In genomic region chr19:16070366-16070990, GRCh38 we compare ENCODE assay signal across 8 cellular contexts. TPM values are rescaled to one million over a fixed set of nuclear protein-coding genes. Genes with fewer than 3 reads are reported as not detected.
A peak's percentile ranks its signal among the peaks of the same experiment; 100 is the strongest.
DNase-seq lines count a peak whose midpoint lies in the region; FAIRE-seq and TF ChIP-seq lines count a peak whose summit lies in the region.

No MANE protein-coding gene starts in this region.

- H3K36me3 ChIP-seq in esophagus (ENCODE audit: control insufficient read depth in 2 of 2, insufficient read depth in 2 of 2, low read length in 1 of 2): peaks cover 2 to 6% of the 10 kb centered on the region in 2 donors

- 18 to 28% methylated on average over 16 of the region's 16 CpGs for WGBS in esophagus, 2 donors

- peak overlapping the region; percentile 97 for H3K27ac ChIP-seq in esophagus (ENCODE audit: low read depth in 2 of 2, low read length in 1 of 2)

- H3K4me3 ChIP-seq in GM12864 (ENCODE audit: low read depth, low read length) (no peak overlapping the region; the same call in 1 of the 2 replicates), esophagus (ENCODE audit: low read depth in 1 of 2, low read length in 2 of 2) (peak overlapping the region; percentile 89 to 94)

- H3K4me1 ChIP-seq in esophagus (ENCODE audit: control insufficient read depth in 2 of 2, insufficient read depth in 2 of 2, low read length in 1 of 2): peaks cover 3 to 18% of the 10 kb centered on the region in 2 donors

- no peaks in the 10 kb centered on the region for H3K27me3 ChIP-seq in esophagus (ENCODE audit: control insufficient read depth in 1 of 2, insufficient read depth in 2 of 2, low read length in 2 of 2)

- H3K9me3 ChIP-seq in esophagus (ENCODE audit: control insufficient read depth in 2 of 2, insufficient read depth in 1 of 2, low read depth in 1 of 2, low read length in 1 of 2): no peaks in the 10 kb centered on the region

- no peak for FAIRE-seq in RCC 7860 (lab: Jason Lieb, UNC)

- DNase-seq in GM12864 (ENCODE audit: low read depth) (peak; percentile 74), LoVo (ENCODE audit: low spot score) (peak; percentile 95), superior temporal gyrus (ENCODE audit: extremely low spot score) (no peak), RCC 7860 (ENCODE audit: low spot score) (no peak), DMS79 treated with DMSO at 0.1 percent for 48 hours (lab: John Stamatoyannopoulos, UW) (no peak)
- DNase-seq in activated CD8-positive, alpha-beta memory T cell treated with anti-CD3 and anti-CD28 coated beads for 48 hours (ENCODE audit: low read depth in 2 of 3, low spot score in 2 of 3): peak in 2 of 3 experiments; percentile 43 to 62
- DNase-seq in stimulated activated CD4-positive, alpha-beta T cell treated with anti-CD3 and anti-CD28 coated beads, Interleukin-12 subunit alpha, Interleukin-12 subunit beta, amount 100 ng/mL, for 48 hours (ENCODE audit: low read depth in 2 of 3, low spot score in 1 of 3): peak; percentile 57 to 71 (median 68)

- peak; percentile 21 for TF ChIP-seq CTCF in GM12864 (IDR thresholded peaks at IDR 0.05; ENCODE audit: low read depth, low read length, missing control alignments)

RNA-seq across cellular contexts. Expression of gene TPM4, which starts 5.8 kb away (rescaled TPM):
- 100 to 1,000 TPM; 350 to 439 TPM for polyA plus RNA-seq in esophagus

RNA-seq across cellular contexts. Expression of gene RAB8A, which starts 41.2 kb away (rescaled TPM):
- polyA plus RNA-seq in esophagus: 10 to 100 TPM; 24.9 to 34.1 TPM

Comparison
In these comparisons a context has a peak if more than half of its experiments do, and no peak if none do; other contexts are left out.
1. DNase-seq: peak in GM12864 (single experiment), LoVo (single experiment), activated CD8-positive, alpha-beta memory T cell treated with anti-CD3 and anti-CD28 coated beads for 48 hours (2 of 3) and stimulated activated CD4-positive, alpha-beta T cell treated with anti-CD3 and anti-CD28 coated beads, Interleukin-12 subunit alpha, Interleukin-12 subunit beta, amount 100 ng/mL, for 48 hours (3 of 3); none in superior temporal gyrus (single experiment), RCC 7860 (single experiment) and DMS79 treated with DMSO at 0.1 percent for 48 hours (single experiment).